2 cellular contexts compared by ENCODE assay signal in the genomic region with DNA sequence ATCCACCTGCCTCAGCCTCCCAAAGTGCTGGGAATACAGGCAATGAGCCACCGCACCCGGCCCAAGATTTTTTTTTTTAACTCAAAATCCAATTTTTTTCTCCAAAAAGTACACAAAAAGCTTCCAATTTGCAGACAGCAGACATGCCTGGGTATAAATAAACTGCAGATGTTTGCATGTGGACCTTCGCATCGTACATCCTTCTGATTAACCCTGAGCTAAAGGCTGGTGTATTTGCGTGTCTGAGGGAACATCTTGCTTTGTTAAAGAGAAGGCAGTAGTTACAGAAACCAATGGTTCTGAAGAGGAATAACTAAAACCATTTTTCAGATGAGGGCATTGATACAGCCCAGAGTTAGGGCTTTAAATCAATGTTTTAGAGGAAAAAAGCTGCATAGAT.
TF ChIP-seq lines count a peak whose summit lies in the region.

No MANE protein-coding gene starts in this region.

TF ChIP-seq in SK-N-SH, 30 proteins besides CTCF, POLR2A, EP300 and RAD21 (continued from another document):
- TF ChIP-seq FOXM1 (IDR thresholded peaks at IDR 0.05; ENCODE audit: low read depth) (no peak), EZH2phosphoT487 (IDR thresholded peaks at IDR 0.05; ENCODE audit: borderline replicate concordance, low read depth) (no peak), MXI1 (IDR thresholded peaks at IDR 0.05; ENCODE audit: low read depth, low read length) (no peak), RXRA (IDR thresholded peaks at IDR 0.05; ENCODE audit: borderline replicate concordance, low read depth) (no peak), CHD2 (IDR thresholded peaks at IDR 0.05; ENCODE audit: low read length, partially characterized antibody) (no peak), RCOR1 (IDR thresholded peaks at IDR 0.05; ENCODE audit: low read length) (no peak), NRF1 (IDR thresholded peaks at IDR 0.05; ENCODE audit: low read depth, low read length) (no peak), GATA2 (CRISPR knock-in tag; IDR thresholded peaks at IDR 0.05) (no peak), SIN3A (IDR thresholded peaks at IDR 0.05; ENCODE audit: borderline replicate concordance, low read depth, low read length) (no peak), YY1 (IDR thresholded peaks at IDR 0.05; ENCODE audit: low read depth) (no peak), NFIC (IDR thresholded peaks at IDR 0.05; ENCODE audit: borderline replicate concordance) (no peak)
- TF ChIP-seq, protein P1, sequence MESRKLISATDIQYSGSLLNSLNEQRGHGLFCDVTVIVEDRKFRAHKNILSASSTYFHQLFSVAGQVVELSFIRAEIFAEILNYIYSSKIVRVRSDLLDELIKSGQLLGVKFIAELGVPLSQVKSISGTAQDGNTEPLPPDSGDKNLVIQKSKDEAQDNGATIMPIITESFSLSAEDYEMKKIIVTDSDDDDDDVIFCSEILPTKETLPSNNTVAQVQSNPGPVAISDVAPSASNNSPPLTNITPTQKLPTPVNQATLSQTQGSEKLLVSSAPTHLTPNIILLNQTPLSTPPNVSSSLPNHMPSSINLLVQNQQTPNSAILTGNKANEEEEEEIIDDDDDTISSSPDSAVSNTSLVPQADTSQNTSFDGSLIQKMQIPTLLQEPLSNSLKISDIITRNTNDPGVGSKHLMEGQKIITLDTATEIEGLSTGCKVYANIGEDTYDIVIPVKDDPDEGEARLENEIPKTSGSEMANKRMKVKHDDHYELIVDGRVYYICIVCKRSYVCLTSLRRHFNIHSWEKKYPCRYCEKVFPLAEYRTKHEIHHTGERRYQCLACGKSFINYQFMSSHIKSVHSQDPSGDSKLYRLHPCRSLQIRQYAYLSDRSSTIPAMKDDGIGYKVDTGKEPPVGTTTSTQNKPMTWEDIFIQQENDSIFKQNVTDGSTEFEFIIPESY (IDR thresholded peaks at IDR 0.05; ENCODE audit: borderline replicate concordance, low read depth) = no peak
- TF ChIP-seq, protein P2, sequence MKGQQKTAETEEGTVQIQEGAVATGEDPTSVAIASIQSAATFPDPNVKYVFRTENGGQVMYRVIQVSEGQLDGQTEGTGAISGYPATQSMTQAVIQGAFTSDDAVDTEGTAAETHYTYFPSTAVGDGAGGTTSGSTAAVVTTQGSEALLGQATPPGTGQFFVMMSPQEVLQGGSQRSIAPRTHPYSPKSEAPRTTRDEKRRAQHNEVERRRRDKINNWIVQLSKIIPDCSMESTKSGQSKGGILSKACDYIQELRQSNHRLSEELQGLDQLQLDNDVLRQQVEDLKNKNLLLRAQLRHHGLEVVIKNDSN (IDR thresholded peaks at IDR 0.05; ENCODE audit: borderline replicate concordance, low read depth) = no peak
- TF ChIP-seq, protein P3, sequence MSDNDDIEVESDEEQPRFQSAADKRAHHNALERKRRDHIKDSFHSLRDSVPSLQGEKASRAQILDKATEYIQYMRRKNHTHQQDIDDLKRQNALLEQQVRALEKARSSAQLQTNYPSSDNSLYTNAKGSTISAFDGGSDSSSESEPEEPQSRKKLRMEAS (IDR thresholded peaks at IDR 0.05; ENCODE audit: low read depth) = no peak
- TF ChIP-seq, protein P4, sequence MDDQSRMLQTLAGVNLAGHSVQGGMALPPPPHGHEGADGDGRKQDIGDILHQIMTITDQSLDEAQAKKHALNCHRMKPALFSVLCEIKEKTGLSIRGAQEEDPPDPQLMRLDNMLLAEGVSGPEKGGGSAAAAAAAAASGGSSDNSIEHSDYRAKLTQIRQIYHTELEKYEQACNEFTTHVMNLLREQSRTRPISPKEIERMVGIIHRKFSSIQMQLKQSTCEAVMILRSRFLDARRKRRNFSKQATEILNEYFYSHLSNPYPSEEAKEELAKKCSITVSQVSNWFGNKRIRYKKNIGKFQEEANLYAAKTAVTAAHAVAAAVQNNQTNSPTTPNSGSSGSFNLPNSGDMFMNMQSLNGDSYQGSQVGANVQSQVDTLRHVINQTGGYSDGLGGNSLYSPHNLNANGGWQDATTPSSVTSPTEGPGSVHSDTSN (IDR thresholded peaks at IDR 0.05) = no peak
TF ChIP-seq in SK-N-SH: peak in this region for 0.

TF ChIP-seq in SK-N-SH treated with all-trans-retinoic acid at 6 μM for 48 hours, 23 proteins besides CTCF, POLR2A, EP300 and RAD21 (continued from another document):
- TF ChIP-seq, protein P5, sequence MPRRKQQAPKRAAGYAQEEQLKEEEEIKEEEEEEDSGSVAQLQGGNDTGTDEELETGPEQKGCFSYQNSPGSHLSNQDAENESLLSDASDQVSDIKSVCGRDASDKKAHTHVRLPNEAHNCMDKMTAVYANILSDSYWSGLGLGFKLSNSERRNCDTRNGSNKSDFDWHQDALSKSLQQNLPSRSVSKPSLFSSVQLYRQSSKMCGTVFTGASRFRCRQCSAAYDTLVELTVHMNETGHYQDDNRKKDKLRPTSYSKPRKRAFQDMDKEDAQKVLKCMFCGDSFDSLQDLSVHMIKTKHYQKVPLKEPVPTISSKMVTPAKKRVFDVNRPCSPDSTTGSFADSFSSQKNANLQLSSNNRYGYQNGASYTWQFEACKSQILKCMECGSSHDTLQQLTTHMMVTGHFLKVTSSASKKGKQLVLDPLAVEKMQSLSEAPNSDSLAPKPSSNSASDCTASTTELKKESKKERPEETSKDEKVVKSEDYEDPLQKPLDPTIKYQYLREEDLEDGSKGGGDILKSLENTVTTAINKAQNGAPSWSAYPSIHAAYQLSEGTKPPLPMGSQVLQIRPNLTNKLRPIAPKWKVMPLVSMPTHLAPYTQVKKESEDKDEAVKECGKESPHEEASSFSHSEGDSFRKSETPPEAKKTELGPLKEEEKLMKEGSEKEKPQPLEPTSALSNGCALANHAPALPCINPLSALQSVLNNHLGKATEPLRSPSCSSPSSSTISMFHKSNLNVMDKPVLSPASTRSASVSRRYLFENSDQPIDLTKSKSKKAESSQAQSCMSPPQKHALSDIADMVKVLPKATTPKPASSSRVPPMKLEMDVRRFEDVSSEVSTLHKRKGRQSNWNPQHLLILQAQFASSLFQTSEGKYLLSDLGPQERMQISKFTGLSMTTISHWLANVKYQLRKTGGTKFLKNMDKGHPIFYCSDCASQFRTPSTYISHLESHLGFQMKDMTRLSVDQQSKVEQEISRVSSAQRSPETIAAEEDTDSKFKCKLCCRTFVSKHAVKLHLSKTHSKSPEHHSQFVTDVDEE (CRISPR knock-in tag; IDR thresholded peaks at IDR 0.05) = no peak
- no peak for TF ChIP-seq ISL1 (CRISPR knock-in tag; IDR thresholded peaks at IDR 0.05)
- TF ChIP-seq RARB (CRISPR knock-in tag; IDR thresholded peaks at IDR 0.05) = no peak
- TF ChIP-seq OSR1 (CRISPR knock-in tag; IDR thresholded peaks at IDR 0.05) = no peak
- no peak for TF ChIP-seq BACH2 (CRISPR knock-in tag; IDR thresholded peaks at IDR 0.05; ENCODE audit: borderline replicate concordance)
- no peak for TF ChIP-seq TOX (CRISPR knock-in tag; IDR thresholded peaks at IDR 0.05; ENCODE audit: borderline replicate concordance)
- no peak for TF ChIP-seq ZFP30 (CRISPR knock-in tag; IDR thresholded peaks at IDR 0.05)
- TF ChIP-seq SNAI2 (CRISPR knock-in tag; IDR thresholded peaks at IDR 0.05) = no peak
- TF ChIP-seq, protein P6, sequence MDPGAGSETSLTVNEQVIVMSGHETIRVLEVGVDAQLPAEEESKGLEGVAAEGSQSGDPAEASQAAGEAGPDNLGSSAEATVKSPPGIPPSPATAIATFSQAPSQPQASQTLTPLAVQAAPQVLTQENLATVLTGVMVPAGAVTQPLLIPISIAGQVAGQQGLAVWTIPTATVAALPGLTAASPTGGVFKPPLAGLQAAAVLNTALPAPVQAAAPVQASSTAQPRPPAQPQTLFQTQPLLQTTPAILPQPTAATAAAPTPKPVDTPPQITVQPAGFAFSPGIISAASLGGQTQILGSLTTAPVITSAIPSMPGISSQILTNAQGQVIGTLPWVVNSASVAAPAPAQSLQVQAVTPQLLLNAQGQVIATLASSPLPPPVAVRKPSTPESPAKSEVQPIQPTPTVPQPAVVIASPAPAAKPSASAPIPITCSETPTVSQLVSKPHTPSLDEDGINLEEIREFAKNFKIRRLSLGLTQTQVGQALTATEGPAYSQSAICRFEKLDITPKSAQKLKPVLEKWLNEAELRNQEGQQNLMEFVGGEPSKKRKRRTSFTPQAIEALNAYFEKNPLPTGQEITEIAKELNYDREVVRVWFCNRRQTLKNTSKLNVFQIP (CRISPR knock-in tag; IDR thresholded peaks at IDR 0.05; ENCODE audit: borderline replicate concordance, low read depth) = no peak
- TF ChIP-seq, protein P7, sequence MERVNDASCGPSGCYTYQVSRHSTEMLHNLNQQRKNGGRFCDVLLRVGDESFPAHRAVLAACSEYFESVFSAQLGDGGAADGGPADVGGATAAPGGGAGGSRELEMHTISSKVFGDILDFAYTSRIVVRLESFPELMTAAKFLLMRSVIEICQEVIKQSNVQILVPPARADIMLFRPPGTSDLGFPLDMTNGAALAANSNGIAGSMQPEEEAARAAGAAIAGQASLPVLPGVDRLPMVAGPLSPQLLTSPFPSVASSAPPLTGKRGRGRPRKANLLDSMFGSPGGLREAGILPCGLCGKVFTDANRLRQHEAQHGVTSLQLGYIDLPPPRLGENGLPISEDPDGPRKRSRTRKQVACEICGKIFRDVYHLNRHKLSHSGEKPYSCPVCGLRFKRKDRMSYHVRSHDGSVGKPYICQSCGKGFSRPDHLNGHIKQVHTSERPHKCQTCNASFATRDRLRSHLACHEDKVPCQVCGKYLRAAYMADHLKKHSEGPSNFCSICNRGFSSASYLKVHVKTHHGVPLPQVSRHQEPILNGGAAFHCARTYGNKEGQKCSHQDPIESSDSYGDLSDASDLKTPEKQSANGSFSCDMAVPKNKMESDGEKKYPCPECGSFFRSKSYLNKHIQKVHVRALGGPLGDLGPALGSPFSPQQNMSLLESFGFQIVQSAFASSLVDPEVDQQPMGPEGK (CRISPR knock-in tag; IDR thresholded peaks at IDR 0.05; ENCODE audit: borderline replicate concordance) = no peak
- TF ChIP-seq, protein P8, sequence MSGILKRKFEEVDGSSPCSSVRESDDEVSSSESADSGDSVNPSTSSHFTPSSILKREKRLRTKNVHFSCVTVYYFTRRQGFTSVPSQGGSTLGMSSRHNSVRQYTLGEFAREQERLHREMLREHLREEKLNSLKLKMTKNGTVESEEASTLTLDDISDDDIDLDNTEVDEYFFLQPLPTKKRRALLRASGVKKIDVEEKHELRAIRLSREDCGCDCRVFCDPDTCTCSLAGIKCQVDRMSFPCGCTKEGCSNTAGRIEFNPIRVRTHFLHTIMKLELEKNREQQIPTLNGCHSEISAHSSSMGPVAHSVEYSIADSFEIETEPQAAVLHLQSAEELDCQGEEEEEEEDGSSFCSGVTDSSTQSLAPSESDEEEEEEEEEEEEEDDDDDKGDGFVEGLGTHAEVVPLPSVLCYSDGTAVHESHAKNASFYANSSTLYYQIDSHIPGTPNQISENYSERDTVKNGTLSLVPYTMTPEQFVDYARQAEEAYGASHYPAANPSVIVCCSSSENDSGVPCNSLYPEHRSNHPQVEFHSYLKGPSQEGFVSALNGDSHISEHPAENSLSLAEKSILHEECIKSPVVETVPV (CRISPR knock-in tag; IDR thresholded peaks at IDR 0.05) = no peak
- TF ChIP-seq TCF4 (CRISPR knock-in tag; IDR thresholded peaks at IDR 0.05; ENCODE audit: borderline replicate concordance) = no peak
- no peak for TF ChIP-seq GLIS3 (CRISPR knock-in tag; IDR thresholded peaks at IDR 0.05)
- no peak for TF ChIP-seq PPARA (CRISPR knock-in tag; IDR thresholded peaks at IDR 0.05; ENCODE audit: borderline replicate concordance)
- no peak for TF ChIP-seq ZNF70 (CRISPR knock-in tag; IDR thresholded peaks at IDR 0.05)
- TF ChIP-seq ZFP3 (CRISPR knock-in tag; IDR thresholded peaks at IDR 0.05) = no peak
TF ChIP-seq in SK-N-SH treated with all-trans-retinoic acid at 6 μM for 48 hours: peak in this region for 0.
